In the genomic region with DNA sequence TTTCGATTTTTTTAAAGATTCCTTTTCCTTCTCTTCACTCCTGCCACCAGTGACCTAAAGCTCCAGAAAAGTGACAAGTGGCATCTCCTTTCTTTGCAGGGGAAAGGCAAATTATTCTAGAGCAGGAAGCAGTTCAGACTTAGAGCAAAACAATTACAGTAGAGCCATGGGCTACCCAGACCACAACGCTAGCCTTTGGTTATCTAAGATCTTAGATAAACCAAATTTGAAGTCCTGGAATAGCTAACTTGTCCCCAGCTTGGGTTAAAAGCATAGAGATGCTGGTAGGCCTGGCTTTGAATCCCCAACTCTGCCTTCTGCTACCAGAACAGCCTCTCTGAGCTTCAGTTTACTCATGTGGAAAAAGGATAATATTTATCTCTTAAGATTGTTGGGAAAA, we compare ENCODE assay signal across 38 cellular contexts. TPM values are rescaled to one million over a fixed set of nuclear protein-coding genes. Genes with fewer than 3 reads are reported as not detected.
"Had no signal": no experiment of that assay in that cellular context is flagged by ENCODE, and none has a peak within 500 bp of the region (broad histone marks: within the 10 kb centered on the region; RNA-seq: fewer than 3 reads in every experiment).

No MANE protein-coding gene starts in this region.

- H3K27ac ChIP-seq: adrenal gland, breast epithelium, cardiac muscle cell, colonic mucosa, epithelial cell of prostate, esophagus squamous epithelium, gastroesophageal sphincter, heart right ventricle had no signal

- H3K9me3 ChIP-seq: adrenal gland, breast epithelium, colonic mucosa, esophagus squamous epithelium, gastroesophageal sphincter, heart right ventricle had no signal

- ATAC-seq: activated CD4-positive, alpha-beta T cell treated with anti-CD3 and anti-CD28 coated beads for 36 hours; activated CD8-positive, alpha-beta memory T cell treated with anti-CD3 and anti-CD28 coated beads, Interleukin-2, amount 10 ng/mL, durations not matched to agents 7 days and 5 days; activated CD8-positive, alpha-beta T cell treated with anti-CD3 and anti-CD28 coated beads, Interleukin-2, amount 10 ng/mL, durations not matched to agents 7 days and 5 days; activated naive CD8-positive, alpha-beta T cell treated with anti-CD3 and anti-CD28 coated beads, Interleukin-2, amount 50 U/mL, for 24 hours; gastroesophageal sphincter; heart right ventricle had no signal

- H3K36me3 ChIP-seq: adrenal gland, breast epithelium, cardiac muscle cell, colonic mucosa, esophagus squamous epithelium, gastroesophageal sphincter, heart right ventricle had no signal

- H3K27me3 ChIP-seq: adrenal gland, breast epithelium, cardiac muscle cell, colonic mucosa, gastroesophageal sphincter had no signal

- DNase-seq: activated CD4-positive, alpha-beta memory T cell treated with anti-CD3 and anti-CD28 coated beads for 36 hours; activated CD4-positive, alpha-beta T cell treated with anti-CD3 and anti-CD28 coated beads for 36 hours; activated CD4-positive, alpha-beta T cell treated with anti-CD3 and anti-CD28 coated beads, Interleukin-2, amount 10 ng/mL, durations not matched to agents 24 days and 14 days; activated CD4-positive, CD25-positive, alpha-beta regulatory T cell; activated CD4-positive, CD25-positive, alpha-beta regulatory T cell treated with anti-CD3 and anti-CD28 coated beads, Interleukin-2, amount 50 U/mL, for 72 hours; activated CD8-positive, alpha-beta memory T cell treated with anti-CD3 and anti-CD28 coated beads, Interleukin-2, amount 10 ng/mL, durations not matched to agents 7 days and 5 days; activated CD8-positive, alpha-beta memory T cell treated with anti-CD3 and anti-CD28 coated beads, Interleukin-2, amount 50 U/mL, for 4 hours; activated CD8-positive, alpha-beta T cell treated with anti-CD3 and anti-CD28 coated beads, Interleukin-2, amount 10 ng/mL, durations not matched to agents 7 days and 5 days; activated effector memory CD4-positive, alpha-beta T cell treated with anti-CD3 and anti-CD28 coated beads, Interleukin-2, amount 50 U/mL, for 16 hours; activated naive CD4-positive, alpha-beta T cell treated with anti-CD3 and anti-CD28 coated beads for 36 hours; activated naive CD8-positive, alpha-beta T cell treated with anti-CD3 and anti-CD28 coated beads for 36 hours; activated naive CD8-positive, alpha-beta T cell treated with anti-CD3 and anti-CD28 coated beads, Interleukin-2, amount 50 U/mL, for 24 hours; activated T-cell treated with anti-CD3 and anti-CD28 coated beads, Interleukin-2, amount 50 U/mL, for 1 hour; activated T-cell treated with anti-CD3 and anti-CD28 coated beads, Interleukin-2, amount 50 U/mL, for 48 hours; adrenal gland; amygdala; aorta; central memory CD4-positive, alpha-beta T cell; cerebellar nuclear complex; colonic mucosa; effector CD8-positive, alpha-beta T cell; esophagus squamous epithelium; foreskin melanocyte; heart right ventricle; T-helper 9 cell had no signal

- H3K4me3 ChIP-seq: adrenal gland, breast epithelium, cardiac muscle cell, colonic mucosa, esophagus squamous epithelium, gastroesophageal sphincter, heart right ventricle had no signal

- H3K4me1 ChIP-seq: adrenal gland, breast epithelium, colonic mucosa, esophagus squamous epithelium, gastroesophageal sphincter, heart right ventricle had no signal

RNA-seq across cellular contexts. Expression of a gene that starts 38.4 kb away (rescaled TPM):
- total RNA-seq: activated CD4-positive, alpha-beta memory T cell treated with anti-CD3 and anti-CD28 coated beads for 36 hours; activated CD4-positive, alpha-beta T cell treated with anti-CD3 and anti-CD28 coated beads for 36 hours; activated CD4-positive, alpha-beta T cell treated with anti-CD3 and anti-CD28 coated beads, Interleukin-2, amount 10 ng/mL, durations not matched to agents 24 days and 14 days; activated CD8-positive, alpha-beta memory T cell treated with anti-CD3 and anti-CD28 coated beads for 36 hours; activated CD8-positive, alpha-beta memory T cell treated with anti-CD3 and anti-CD28 coated beads, Interleukin-2, amount 10 ng/mL, durations not matched to agents 7 days and 5 days; activated CD8-positive, alpha-beta T cell treated with anti-CD3 and anti-CD28 coated beads, Interleukin-2, amount 10 ng/mL, durations not matched to agents 7 days and 5 days; activated naive CD4-positive, alpha-beta T cell treated with anti-CD3 and anti-CD28 coated beads for 36 hours; activated naive CD8-positive, alpha-beta T cell treated with anti-CD3 and anti-CD28 coated beads for 36 hours; activated T-helper 1 cell treated with anti-CD3 and anti-CD28 coated beads, Interleukin-12 subunit alpha, Interleukin-12 subunit beta, Interleukin-2, Interleukin-4 antibody, amounts not matched to agents 30 ng/mL and 10 ng/mL and 1 ng/mL, durations not matched to agents 14 hours and 24 hours and 36 hours; activated T-helper 2 cell treated with anti-CD3 and anti-CD28 coated beads, Interferon-gamma antibody, Interleukin-2, Interleukin-4, amounts not matched to agents 10 μg/mL and 5 μg/mL and 100 μg/mL, durations not matched to agents 14 hours and 24 hours and 36 hours; cardiac muscle cell; dermis microvascular lymphatic vessel endothelial cell; endothelial cell of umbilical vein; fibroblast of lung; fibroblast of villous mesenchyme; glomerular endothelial cell; T-helper 2 cell treated with Interferon-gamma antibody and Interleukin-4, amounts not matched to agents 100 ng/mL and 5 ng/mL, for 36 hours had no signal
